12 cellular contexts compared by ENCODE assay signal in the genomic region with DNA sequence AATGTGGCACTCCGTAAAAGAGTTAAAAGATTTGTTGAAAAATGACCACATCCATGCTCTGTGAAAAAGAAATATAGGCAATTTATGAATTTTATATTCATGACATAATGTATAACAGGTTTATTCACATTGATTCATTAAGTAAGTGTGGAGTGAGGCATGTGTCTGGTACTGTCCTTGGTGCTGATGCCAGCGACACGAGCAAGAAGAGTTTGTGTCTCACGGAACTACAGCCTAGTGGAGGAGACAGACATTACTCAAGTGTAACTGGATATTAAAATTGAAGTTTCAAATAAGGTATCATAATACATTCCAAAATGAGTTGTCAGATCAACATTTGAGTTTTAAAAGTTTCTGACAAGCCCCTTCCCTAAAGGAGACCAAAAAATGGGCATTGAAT.
DNase-seq lines count a peak whose midpoint lies in the region; FAIRE-seq and TF ChIP-seq lines count a peak whose summit lies in the region.
"Had no signal": no experiment of that assay in that cellular context is flagged by ENCODE, and none has a peak within 500 bp of the region (broad histone marks: within the 10 kb centered on the region; RNA-seq: fewer than 3 reads in every experiment).

No MANE protein-coding gene starts in this region.

- H3K4me3 Mint-ChIP-seq in activated T-cell treated with anti-CD3 and anti-CD28 coated beads, Interleukin-2, amount 50 U/mL, for 24 hours: no peak overlapping the region

- no peaks in the 10 kb centered on the region for H3K9me3 ChIP-seq in adipocyte (ENCODE audit: control insufficient read depth, low read length)
- H3K9me3 ChIP-seq: right lobe of liver had no signal

- WGBS in lower leg skin, 2 donors: 6 to 11% methylated on average over 4 of the region's 4 CpGs

- no peak overlapping the region for H3K9ac ChIP-seq in adipocyte (ENCODE audit: low read length)

- TF ChIP-seq CTCF in lower leg skin (IDR thresholded peaks at IDR 0.05): no peak

- H3K27me3 Mint-ChIP-seq in activated T-cell treated with anti-CD3 and anti-CD28 coated beads, Interleukin-2, amount 50 U/mL, for 24 hours: peaks cover 36% of the 10 kb centered on the region

- no peak for TF ChIP-seq POLR2A in lower leg skin (IDR thresholded peaks at IDR 0.05)

- FAIRE-seq in GM19239 (lab: Jason Lieb, UNC): no peak
- FAIRE-seq: colon had no signal

- peak; percentile 55 for DNase-seq in COLO829 (ENCODE audit: low spot score)
- DNase-seq in LoVo (ENCODE audit: low spot score): peak; percentile 19
- peak; percentile 68 for DNase-seq in adipocyte (ENCODE audit: low read depth)
- DNase-seq in kidney glomerular epithelial cell (lab: John Stamatoyannopoulos, UW): peak; percentile 69
- no peak for DNase-seq in lower leg skin (ENCODE audit: low spot score in 2 of 2)
- DNase-seq in GM19239 (ENCODE audit: insufficient read length, low spot score): no peak
- DNase-seq in NCI-H1436 (lab: John Stamatoyannopoulos, UW): no peak
- no peak for DNase-seq in activated T-cell treated with anti-CD3 and anti-CD28 coated beads, Interleukin-2, amount 50 U/mL, for 24 hours
- DNase-seq: right lobe of liver, T-helper 1 cell had no signal

- no peaks in the 10 kb centered on the region for H3K4me1 Mint-ChIP-seq in activated T-cell treated with anti-CD3 and anti-CD28 coated beads, Interleukin-2, amount 50 U/mL, for 24 hours (ENCODE audit: low read depth)

- intact Hi-C loops in lower leg skin (cut with DNase I; ENCODE audit: low total_unique reads): no loop called here

- peaks cover 4% of the 10 kb centered on the region for H3K27me3 ChIP-seq in adipocyte (replicated peaks; ENCODE audit: control insufficient read depth, insufficient read depth, low read length)
- H3K27me3 ChIP-seq: right lobe of liver, tibial nerve had no signal

- no peaks in the 10 kb centered on the region for H3K36me3 Mint-ChIP-seq in activated T-cell treated with anti-CD3 and anti-CD28 coated beads, Interleukin-2, amount 50 U/mL, for 24 hours (ENCODE audit: low read depth)

- H3K4me3 ChIP-seq in adipocyte (ENCODE audit: low read length) (no peak overlapping the region), lower leg skin (ENCODE audit: low read depth, poor library complexity, severe bottlenecking) (no peak overlapping the region)
- H3K4me3 ChIP-seq: right lobe of liver, tibial nerve had no signal

- H3K36me3 ChIP-seq in adipocyte (ENCODE audit: control insufficient read depth, insufficient read depth, low read length, severe bottlenecking): no peaks in the 10 kb centered on the region
- H3K36me3 ChIP-seq: right lobe of liver, tibial nerve had no signal

- H3K27ac Mint-ChIP-seq in activated T-cell treated with anti-CD3 and anti-CD28 coated beads, Interleukin-2, amount 50 U/mL, for 24 hours: no peak overlapping the region

- no peaks in the 10 kb centered on the region for H3K9me3 Mint-ChIP-seq in activated T-cell treated with anti-CD3 and anti-CD28 coated beads, Interleukin-2, amount 50 U/mL, for 24 hours

- no peaks in the 10 kb centered on the region for H3K4me1 ChIP-seq in adipocyte (ENCODE audit: control insufficient read depth, insufficient read depth, low read length)
- H3K4me1 ChIP-seq: right lobe of liver, tibial nerve had no signal

Comparison
In these comparisons a context has a peak if more than half of its experiments do, and no peak if none do; other contexts are left out.
1. DNase-seq: peak in COLO829 (single experiment), LoVo (single experiment), adipocyte (single experiment) and kidney glomerular epithelial cell (single experiment); none in lower leg skin (0 of 2), GM19239 (single experiment), NCI-H1436 (single experiment) and activated T-cell treated with anti-CD3 and anti-CD28 coated beads, Interleukin-2, amount 50 U/mL, for 24 hours (single experiment).